In the genomic region with DNA sequence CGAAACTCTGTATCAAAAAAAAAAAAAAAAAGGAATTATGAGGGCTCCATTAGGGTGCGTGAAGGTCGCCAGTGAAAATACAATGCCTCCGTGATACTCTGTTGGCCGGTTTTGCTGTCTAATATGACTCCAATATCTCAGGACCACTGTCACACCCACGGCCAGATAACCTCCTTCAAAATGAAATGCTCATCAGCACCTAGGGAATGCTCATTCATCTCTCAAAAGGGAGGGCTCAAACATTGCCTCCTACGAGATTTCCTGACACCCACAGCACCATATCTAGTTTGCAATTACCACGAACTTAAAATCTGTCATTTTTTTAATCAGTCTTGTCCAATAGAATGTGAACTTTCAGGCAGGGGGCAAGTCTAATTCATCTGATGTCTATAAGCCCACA, we compare ENCODE assay signal across 13 cellular contexts.
"Had no signal": no experiment of that assay in that cellular context is flagged by ENCODE, and none has a peak within 500 bp of the region (broad histone marks: within the 10 kb centered on the region; RNA-seq: fewer than 3 reads in every experiment).

No MANE protein-coding gene starts in this region.

- H3K9me3 Mint-ChIP-seq: memory B cell had no signal

- ATAC-seq: gastroesophageal sphincter, left lung had no signal

- DNase-seq: activated CD4-positive, alpha-beta T cell treated with anti-CD3 and anti-CD28 coated beads, Interleukin-2, amount 50 U/mL, for 4 hours; activated CD4-positive, CD25-positive, alpha-beta regulatory T cell; activated T-cell treated with anti-CD3 and anti-CD28 coated beads, Interleukin-2, amount 50 U/mL, for 48 hours; effector CD8-positive, alpha-beta T cell; left lung; stimulated activated CD4-positive, alpha-beta T cell treated with anti-CD3 and anti-CD28 coated beads, Interleukin-4, amount 100 ng/mL, for 4 hours had no signal

- H3K27me3 Mint-ChIP-seq: memory B cell had no signal

- H3K27ac ChIP-seq: gastroesophageal sphincter, right atrium auricular region, tibial nerve, vagina had no signal

- H3K4me3 Mint-ChIP-seq: memory B cell had no signal

- H3K4me3 ChIP-seq: coronary artery, gastroesophageal sphincter, left lung, right atrium auricular region, skin epidermis, tibial nerve, vagina had no signal

- H3K9me3 ChIP-seq: gastroesophageal sphincter, left lung, right atrium auricular region, tibial nerve, vagina had no signal

- H3K36me3 ChIP-seq: gastroesophageal sphincter, left lung, right atrium auricular region, tibial nerve, vagina had no signal

- H3K27ac Mint-ChIP-seq: memory B cell had no signal

- H3K27me3 ChIP-seq: gastroesophageal sphincter, left lung, right atrium auricular region, tibial nerve, vagina had no signal
